Comparison of ENCODE assay signal across 8 cellular contexts in genomic region chr10:21315321-21316220, GRCh38.
DNase-seq lines count a peak whose midpoint lies in the region; ATAC-seq, FAIRE-seq and TF ChIP-seq lines count a peak whose summit lies in the region.

No MANE protein-coding gene starts in this region.

- no peaks in the 10 kb centered on the region for H3K79me2 ChIP-seq in keratinocyte (ENCODE audit: control insufficient read depth, insufficient read depth, low read length)

- TF ChIP-seq EP300 in suprapubic skin (IDR thresholded peaks at IDR 0.05): no peak

- H3K27me3 Mint-ChIP-seq in HFFc6 (ENCODE audit: insufficient read depth): peaks cover 2% of the 10 kb centered on the region

- peak overlapping the region; percentile 83 for H3K27ac Mint-ChIP-seq in HFFc6

- DNase-seq in HFFc6: peak; percentile 92
- peak; percentile 27 to 79 for DNase-seq in T47D (ENCODE audit: low read depth in 1 of 2, low spot score in 1 of 2)
- DNase-seq in keratinocyte (ENCODE audit: low read depth, low spot score): peak; percentile 82
- DNase-seq in suprapubic skin (ENCODE audit: low spot score in 2 of 2): peak in 1 of 2 donors; percentile 82
- no peak for DNase-seq in HPDE6-E6E7 (ENCODE audit: extremely low spot score)
- no peak for DNase-seq in NCI-H524 treated with DMSO at 0.1 percent for 48 hours (lab: John Stamatoyannopoulos, UW)
- DNase-seq in T-helper 1 cell: no peak

- in situ Hi-C loops in T47D (cut with HindIII; ENCODE audit: low pct_unique_long_range_greater_than_20kb, low sequenced_read_pairs): no loop called here

- H3K4me3 ChIP-seq in keratinocyte (ENCODE audit: control insufficient read depth in 2 of 3, extremely low read depth in 1 of 3, insufficient read depth in 2 of 3, low read depth in 1 of 3, low read length in 3 of 3) (no peak overlapping the region), suprapubic skin (no peak overlapping the region)

- ATAC-seq in GM19455 (IDR thresholded peaks at IDR 0.05; ENCODE audit: unreplicated experiment): no peak

- peaks cover 52% of the 10 kb centered on the region for H3K4me1 Mint-ChIP-seq in HFFc6 (ENCODE audit: low read depth)

- 19% methylated on average over 5 of the region's 7 CpGs for WGBS in suprapubic skin

- peak overlapping the region; percentile 58 for H2AFZ ChIP-seq in keratinocyte (ENCODE audit: control insufficient read depth, low read length)

- H3K4me2 ChIP-seq in keratinocyte (ENCODE audit: control insufficient read depth, extremely low read depth, insufficient read depth, low read depth, low read length): peak overlapping the region; percentile 22

- no peaks in the 10 kb centered on the region for H3K36me3 Mint-ChIP-seq in HFFc6 (ENCODE audit: low read depth)

- H3K9me3 ChIP-seq in keratinocyte (ENCODE audit: control insufficient read depth, low read depth, low read length): no peaks in the 10 kb centered on the region
- no peaks in the 10 kb centered on the region for H3K9me3 ChIP-seq in suprapubic skin

- no peak for TF ChIP-seq POLR2A in suprapubic skin (IDR thresholded peaks at IDR 0.05)

- H3K9me1 ChIP-seq in keratinocyte (ENCODE audit: control insufficient read depth, extremely low read depth, insufficient read depth, low read length): no peaks in the 10 kb centered on the region

- TF ChIP-seq CTCF in HFFc6 (IDR thresholded peaks at IDR 0.05) (no peak), keratinocyte (optimal IDR thresholded peaks at IDR 0.05 in 1 of 3, IDR thresholded peaks at IDR 0.05 in 1 of 3, conservative IDR thresholded peaks at IDR 0.05 in 1 of 3; ENCODE audit: extremely low read depth in 1 of 3, insufficient read depth in 2 of 3, low read length in 3 of 3) (no peak), suprapubic skin (IDR thresholded peaks at IDR 0.05) (no peak)

- H3K27ac ChIP-seq in keratinocyte (ENCODE audit: control insufficient read depth, insufficient read depth, low read length): peak overlapping the region; percentile 72
- peak overlapping the region; percentile 64 for H3K27ac ChIP-seq in suprapubic skin

- peaks cover 27% of the 10 kb centered on the region for H3K4me1 ChIP-seq in keratinocyte (ENCODE audit: control insufficient read depth, extremely low read depth, insufficient read depth, low read length)
- peaks cover 20% of the 10 kb centered on the region for H3K4me1 ChIP-seq in suprapubic skin

- H3K9me3 Mint-ChIP-seq in HFFc6: no peaks in the 10 kb centered on the region

- H3K9ac ChIP-seq in keratinocyte (ENCODE audit: control insufficient read depth, extremely low read depth, insufficient read depth, low read length): peak overlapping the region; percentile 41

- no peaks in the 10 kb centered on the region for H3K27me3 ChIP-seq in keratinocyte (ENCODE audit: control insufficient read depth, extremely low read depth, insufficient read depth, low read length)
- no peaks in the 10 kb centered on the region for H3K27me3 ChIP-seq in suprapubic skin

- H3K36me3 ChIP-seq in keratinocyte (ENCODE audit: control insufficient read depth in 2 of 2, extremely low read depth in 1 of 2, insufficient read depth in 2 of 2, low read length in 2 of 2) (no peaks in the 10 kb centered on the region), suprapubic skin (no peaks in the 10 kb centered on the region)

- H4K20me1 ChIP-seq in keratinocyte (ENCODE audit: control insufficient read depth, extremely low read depth, insufficient read depth, low read length): no peaks in the 10 kb centered on the region

- dilution Hi-C loops in keratinocyte (cut with MboI; ENCODE audit: extremely low pct_ligation_motif_present, low sequenced_read_pairs): no loop called here

- FAIRE-seq in keratinocyte (lab: Jason Lieb, UNC): peak; percentile 98

- peak overlapping the region; percentile 71 for H3K4me3 Mint-ChIP-seq in HFFc6

Comparison
In these comparisons a context has a peak if more than half of its experiments do, and no peak if none do; other contexts are left out.
1. DNase-seq: peak in HFFc6 (single experiment), T47D (2 of 2) and keratinocyte (single experiment); none in HPDE6-E6E7 (single experiment), NCI-H524 treated with DMSO at 0.1 percent for 48 hours (single experiment) and T-helper 1 cell (0 of 5).